In the genomic region with DNA sequence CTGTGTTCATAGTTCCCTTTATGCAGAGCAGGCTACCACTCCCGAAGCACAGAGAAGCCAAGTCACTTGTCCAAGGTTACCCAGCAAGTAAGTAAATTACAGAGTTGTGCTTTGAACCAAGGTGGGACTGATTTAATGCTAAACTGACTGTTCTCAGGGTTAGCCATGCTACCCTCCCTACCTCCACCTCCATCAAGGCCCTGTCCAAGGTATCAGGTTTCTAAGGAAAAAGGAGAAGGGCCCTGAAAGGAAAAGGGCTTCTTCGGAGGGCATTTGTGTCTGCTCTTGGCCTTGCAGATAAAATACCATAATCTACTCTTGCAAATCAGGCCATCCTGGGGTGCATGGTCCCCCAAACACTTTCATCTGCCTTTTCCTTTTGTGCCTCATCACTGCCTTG, we compare ENCODE assay signal across 33 cellular contexts. TPM values are rescaled to one million over a fixed set of nuclear protein-coding genes. Genes with fewer than 3 reads are reported as not detected.
"Had no signal": no experiment of that assay in that cellular context is flagged by ENCODE, and none has a peak within 500 bp of the region (broad histone marks: within the 10 kb centered on the region; RNA-seq: fewer than 3 reads in every experiment).

No MANE protein-coding gene starts in this region.

- H3K9me3 ChIP-seq: body of pancreas had no signal

- H3K27ac ChIP-seq: adrenal gland, body of pancreas, brain microvascular endothelial cell, breast epithelium, VCaP had no signal

- ATAC-seq: activated CD8-positive, alpha-beta T cell treated with anti-CD3 and anti-CD28 coated beads for 36 hours; activated naive CD4-positive, alpha-beta T cell treated with anti-CD3 and anti-CD28 coated beads, Interleukin-2, amount 50 U/mL, for 72 hours; activated T-cell treated with anti-CD3 and anti-CD28 coated beads, Interleukin-2, amount 50 U/mL, for 4 hours; activated T-cell treated with anti-CD3 and anti-CD28 coated beads, Interleukin-2, amount 50 U/mL, for 72 hours; activated T-helper 17 cell treated with anti-CD3 and anti-CD28 coated beads, Interleukin-2, amount 50 U/mL, for 72 hours; body of pancreas had no signal

- H3K27ac Mint-ChIP-seq: activated B cell treated with CpG ODN at 0.5 μM for 24 hours; activated CD4-positive, alpha-beta memory T cell treated with anti-CD3 and anti-CD28 coated beads for 36 hours; activated CD4-positive, alpha-beta T cell treated with anti-CD3 and anti-CD28 coated beads, Interleukin-2, amount 10 ng/mL, durations not matched to agents 24 days and 14 days; activated CD8-positive, alpha-beta T cell treated with anti-CD3 and anti-CD28 coated beads for 36 hours; activated naive CD4-positive, alpha-beta T cell treated with anti-CD3 and anti-CD28 coated beads for 36 hours; activated naive CD4-positive, alpha-beta T cell treated with anti-CD3 and anti-CD28 coated beads, Interleukin-2, amount 50 U/mL, for 72 hours; activated naive CD8-positive, alpha-beta T cell treated with anti-CD3 and anti-CD28 coated beads for 36 hours; activated T-cell treated with anti-CD3 and anti-CD28 coated beads, Interleukin-2, amount 50 U/mL, for 72 hours; activated T-helper 1 cell treated with anti-CD3 and anti-CD28 coated beads, Interleukin-12 subunit alpha, Interleukin-12 subunit beta, Interleukin-2, Interleukin-4 antibody, amounts not matched to agents 30 ng/mL and 10 ng/mL and 1 ng/mL, durations not matched to agents 14 hours and 24 hours and 36 hours; activated T-helper 17 cell treated with anti-CD3 and anti-CD28 coated beads, Interleukin-2, amount 50 U/mL, for 72 hours; T-helper 2 cell treated with Interferon-gamma antibody and Interleukin-4, amounts not matched to agents 5 μg/mL and 100 μg/mL, for 36 hours had no signal

- H3K27me3 ChIP-seq: adrenal gland, body of pancreas, breast epithelium had no signal

- H3K4me3 ChIP-seq: adrenal gland, body of pancreas, breast epithelium had no signal

- H3K9me3 Mint-ChIP-seq: activated CD4-positive, alpha-beta T cell treated with anti-CD3 and anti-CD28 coated beads, Interleukin-2, amount 10 ng/mL, durations not matched to agents 24 days and 14 days; activated naive CD4-positive, alpha-beta T cell treated with anti-CD3 and anti-CD28 coated beads for 36 hours; activated T-cell treated with anti-CD3 and anti-CD28 coated beads, Interleukin-2, amount 50 U/mL, for 4 hours had no signal

- DNase-seq: activated B cell treated with CpG ODN at 0.5 μM for 24 hours; activated CD4-positive, alpha-beta memory T cell treated with anti-CD3 and anti-CD28 coated beads for 36 hours; activated CD4-positive, alpha-beta T cell treated with anti-CD3 and anti-CD28 coated beads for 4 hours; activated CD4-positive, alpha-beta T cell treated with anti-CD3 and anti-CD28 coated beads, Interleukin-2, amount 10 ng/mL, durations not matched to agents 24 days and 14 days; activated CD4-positive, alpha-beta T cell treated with anti-CD3 and anti-CD28 coated beads, Interleukin-2, amount 50 U/mL, for 1 hour; activated CD4-positive, alpha-beta T cell treated with anti-CD3 and anti-CD28 coated beads, Interleukin-2, amount 50 U/mL, for 4 hours; activated CD4-positive, CD25-positive, alpha-beta regulatory T cell treated with anti-CD3 and anti-CD28 coated beads, Interleukin-2, amount 50 U/mL, for 72 hours; activated CD8-positive, alpha-beta memory T cell treated with anti-CD3 and anti-CD28 coated beads, Interleukin-2, amount 50 U/mL, for 4 hours; activated CD8-positive, alpha-beta T cell treated with anti-CD3 and anti-CD28 coated beads for 36 hours; activated effector memory CD4-positive, alpha-beta T cell treated with anti-CD3 and anti-CD28 coated beads, Interleukin-2, amount 50 U/mL, for 16 hours; activated gamma-delta T cell treated with Interleukin-2 at 50 U/mL for 16 hours; activated naive CD4-positive, alpha-beta T cell; activated naive CD4-positive, alpha-beta T cell treated with anti-CD3 and anti-CD28 coated beads for 36 hours; activated naive CD4-positive, alpha-beta T cell treated with anti-CD3 and anti-CD28 coated beads, Interleukin-2, amount 50 U/mL, for 16 hours; activated naive CD8-positive, alpha-beta T cell treated with anti-CD3 and anti-CD28 coated beads for 36 hours; activated T-cell treated with anti-CD3 and anti-CD28 coated beads for 4 hours; activated T-cell treated with anti-CD3 and anti-CD28 coated beads, Interleukin-2, amount 50 U/mL, for 1 hour; activated T-cell treated with anti-CD3 and anti-CD28 coated beads, Interleukin-2, amount 50 U/mL, for 4 hours; activated T-cell treated with anti-CD3 and anti-CD28 coated beads, Interleukin-2, amount 50 U/mL, for 72 hours; adrenal gland; amniotic stem cell; aorta; body of pancreas; brain microvascular endothelial cell; central memory CD4-positive, alpha-beta T cell; T-helper 2 cell; T-helper 9 cell had no signal

- H3K4me1 Mint-ChIP-seq: activated B cell treated with CpG ODN at 0.5 μM for 24 hours; activated CD4-positive, alpha-beta T cell treated with anti-CD3 and anti-CD28 coated beads, Interleukin-2, amount 10 ng/mL, durations not matched to agents 24 days and 14 days; activated T-helper 17 cell treated with anti-CD3 and anti-CD28 coated beads, Interleukin-2, amount 50 U/mL, for 72 hours had no signal

- H3K4me3 Mint-ChIP-seq: activated B cell treated with CpG ODN at 0.5 μM for 24 hours; activated CD4-positive, alpha-beta memory T cell treated with anti-CD3 and anti-CD28 coated beads for 36 hours; activated CD4-positive, alpha-beta T cell treated with anti-CD3 and anti-CD28 coated beads, Interleukin-2, amount 10 ng/mL, durations not matched to agents 24 days and 14 days; activated CD8-positive, alpha-beta T cell treated with anti-CD3 and anti-CD28 coated beads for 36 hours; activated naive CD4-positive, alpha-beta T cell treated with anti-CD3 and anti-CD28 coated beads for 36 hours; activated naive CD8-positive, alpha-beta T cell treated with anti-CD3 and anti-CD28 coated beads for 36 hours; activated T-cell treated with anti-CD3 and anti-CD28 coated beads, Interleukin-2, amount 50 U/mL, for 4 hours; activated T-cell treated with anti-CD3 and anti-CD28 coated beads, Interleukin-2, amount 50 U/mL, for 72 hours; activated T-helper 1 cell treated with anti-CD3 and anti-CD28 coated beads, Interleukin-12 subunit alpha, Interleukin-12 subunit beta, Interleukin-2, Interleukin-4 antibody, amounts not matched to agents 30 ng/mL and 10 ng/mL and 1 ng/mL, durations not matched to agents 14 hours and 24 hours and 36 hours; activated T-helper 17 cell treated with anti-CD3 and anti-CD28 coated beads, Interleukin-2, amount 50 U/mL, for 72 hours; T-helper 2 cell treated with Interferon-gamma antibody and Interleukin-4, amounts not matched to agents 5 μg/mL and 100 μg/mL, for 36 hours had no signal

- H3K4me1 ChIP-seq: body of pancreas, breast epithelium had no signal

- H3K36me3 Mint-ChIP-seq: activated CD4-positive, alpha-beta memory T cell treated with anti-CD3 and anti-CD28 coated beads for 36 hours; activated naive CD8-positive, alpha-beta T cell treated with anti-CD3 and anti-CD28 coated beads for 36 hours had no signal

- H3K36me3 ChIP-seq: adrenal gland, brain microvascular endothelial cell, breast epithelium had no signal

RNA-seq across cellular contexts. Expression of a gene that starts 10.5 kb away (rescaled TPM):
- total RNA-seq: activated B cell treated with CpG ODN at 0.5 μM for 24 hours; activated CD8-positive, alpha-beta T cell treated with anti-CD3 and anti-CD28 coated beads for 36 hours had no signal
